21 cellular contexts compared by ENCODE assay signal in genomic region chr6:19663479-19663878, GRCh38.
DNase-seq lines count a peak whose midpoint lies in the region; ATAC-seq, FAIRE-seq and TF ChIP-seq lines count a peak whose summit lies in the region.
"Had no signal": no experiment of that assay in that cellular context is flagged by ENCODE, and none has a peak within 500 bp of the region (broad histone marks: within the 10 kb centered on the region; RNA-seq: fewer than 3 reads in every experiment).

No MANE protein-coding gene starts in this region.

- no peaks in the 10 kb centered on the region for H3K23me2 ChIP-seq in H9 (ENCODE audit: insufficient read length, low read depth, low read length, poor library complexity, severe bottlenecking)
- no peaks in the 10 kb centered on the region; the same call in 1 of the 2 replicates for H3K23me2 ChIP-seq in H1 (ENCODE audit: low read depth, low read length)

- H2BK120ac ChIP-seq in H9 (ENCODE audit: low read depth, low read length, poor library complexity, severe bottlenecking), result no peak overlapping the region
- peak overlapping the region; percentile 94 for H2BK120ac ChIP-seq in H1 (replicated peaks; ENCODE audit: low read depth, low read length)

- H2BK15ac ChIP-seq in H9 (ENCODE audit: low read depth, low read length) (no peak overlapping the region), H1 (ENCODE audit: low read length) (no peak overlapping the region)

- no peak overlapping the region for H3T11ph ChIP-seq in H9 (ENCODE audit: low read length)

- H3K4me1 ChIP-seq in H9 (ENCODE audit: insufficient read depth, low read length) (peaks cover 20% of the 10 kb centered on the region; the same call in 1 of the 2 replicates), HUES64 (ENCODE audit: insufficient read depth, low read length) (peaks cover 63% of the 10 kb centered on the region), H1 (replicated peaks in 1 of 4; ENCODE audit: control insufficient read depth in 3 of 4, insufficient read depth in 4 of 4, low read length in 3 of 4) (peaks cover 0 to 30% (median 18%) of the 10 kb centered on the region in 4 experiments; a peak in 5 of 7 replicates)

- H3K79me1 ChIP-seq in H9 (ENCODE audit: insufficient read depth, low read depth, low read length, poor library complexity, severe bottlenecking) (no peaks in the 10 kb centered on the region), H1 (ENCODE audit: low read depth, low read length) (no peaks in the 10 kb centered on the region)

- H4K5ac ChIP-seq in H9 (ENCODE audit: insufficient read length, low read depth, low read length) (no peak overlapping the region), H1 (ENCODE audit: insufficient read length, low read depth, low read length) (peak overlapping the region; percentile 78)

- CTCF ChIA-PET in H1 (lab: Charles Lee; ENCODE audit: partially characterized antibody), result interaction anchor here (0.9 to 1.0 kb wide), 2 partner anchors 13 to 29 kb away, joined by 3 read pairs; no protein-coding TSS in a partner anchor

- no peaks in the 10 kb centered on the region for H3F3A ChIP-seq in neural cell (ENCODE audit: insufficient read depth, low read length, poor library complexity, severe bottlenecking)

- H4K91ac ChIP-seq in H9 (ENCODE audit: insufficient read length, low read depth, low read length), result no peak overlapping the region
- H4K91ac ChIP-seq in H1 (replicated peaks; ENCODE audit: insufficient read length, low read length), result peak overlapping the region; percentile 25

- no peak for TF ChIP-seq POLR2A in H1 (IDR thresholded peaks at IDR 0.05; ENCODE audit: control extremely low read depth in 1 of 2, low read depth in 2 of 2, low read length in 2 of 2)

- H2BK5ac ChIP-seq in H9 (ENCODE audit: insufficient read length, low read length), result no peak overlapping the region
- peak overlapping the region; percentile 94; the same call in 1 of the 2 replicates for H2BK5ac ChIP-seq in H1 (ENCODE audit: low read depth, low read length)

- H2BK20ac ChIP-seq in H9 (ENCODE audit: low read depth, low read length, poor library complexity, severe bottlenecking) (no peak overlapping the region), H1 (ENCODE audit: low read length) (no peak overlapping the region)

- no peak overlapping the region for H2AK5ac ChIP-seq in H9 (ENCODE audit: insufficient read length, low read length)
- no peak overlapping the region for H2AK5ac ChIP-seq in H1 (ENCODE audit: low read depth, low read length)

- H3K9me3 Mint-ChIP-seq in H9 (no peaks in the 10 kb centered on the region), HFFc6 (no peaks in the 10 kb centered on the region)

- H3K56ac ChIP-seq in H9 (ENCODE audit: insufficient read length, low read depth, low read length), result no peak overlapping the region
- no peak overlapping the region for H3K56ac ChIP-seq in H1 (replicated peaks; ENCODE audit: insufficient read length, low read depth, low read length)

- peak overlapping the region; percentile 0 to 5; a peak in 1 of 5 replicates for H3K4me3 Mint-ChIP-seq in H9
- H3K4me3 Mint-ChIP-seq in HFFc6, result no peak overlapping the region
- H3K4me3 Mint-ChIP-seq: CD4-positive, CD25-positive, alpha-beta regulatory T cell had no signal

- H3K27me3 ChIP-seq in H9 (ENCODE audit: insufficient read depth, low read length), result no peaks in the 10 kb centered on the region
- no peaks in the 10 kb centered on the region for H3K27me3 ChIP-seq in HUES64 (ENCODE audit: insufficient read depth, low read length)
- no peaks in the 10 kb centered on the region; a peak in 1 of 7 replicates for H3K27me3 ChIP-seq in H1 (replicated peaks in 1 of 4; ENCODE audit: control insufficient read depth in 3 of 4, extremely low read depth in 1 of 4, insufficient read depth in 3 of 4, low read length in 3 of 4)
- H3K27me3 ChIP-seq in neural cell (ENCODE audit: insufficient read depth, low read depth, low read length), result no peaks in the 10 kb centered on the region
- H3K27me3 ChIP-seq: MG63 had no signal

- FAIRE-seq in H1 (lab: Jason Lieb, UNC), result peak; percentile 55
- FAIRE-seq: GM12891, HepG2, K562 had no signal

- no CpG with 5 or more reads among the region's 6 CpGs for WGBS in H9 (ENCODE audit: extremely low coverage, insufficient read length, low lambda C conversion rate)
- WGBS in HUES64, result 46% methylated on average over 2 of the region's 6 CpGs
- WGBS in H1 (ENCODE audit: extremely low coverage in 1 of 2, insufficient coverage in 1 of 2, insufficient read length in 1 of 2, insufficient replicate concordance in 2 of 2, low coverage in 1 of 2, low lambda C conversion rate in 2 of 2, missing lambda C conversion rate in 1 of 2), 2 experiments, result 27% methylated on average over 6 of the region's 6 CpGs; no CpG with 5 or more reads in 1 of the 2 experiments

- H3K9me3 ChIP-seq in H9 (ENCODE audit: control insufficient read depth, low read depth, low read length) (no peaks in the 10 kb centered on the region), HUES64 (ENCODE audit: insufficient read depth, low read depth, low read length) (no peaks in the 10 kb centered on the region), H1 (ENCODE audit: insufficient read depth in 2 of 2, low read depth in 1 of 2, low read length in 1 of 2) (no peaks in the 10 kb centered on the region), neural cell (ENCODE audit: low read length) (no peaks in the 10 kb centered on the region)
- H3K9me3 ChIP-seq: MG63 had no signal

- H3K36me3 Mint-ChIP-seq in H9 (ENCODE audit: insufficient read depth in 1 of 3, low read depth in 3 of 3) (peaks cover 0 to 1% (median 0%) of the 10 kb centered on the region in 3 experiments; a peak in 1 of 7 replicates), HFFc6 (ENCODE audit: low read depth) (no peaks in the 10 kb centered on the region)
- H3K36me3 Mint-ChIP-seq: CD4-positive, CD25-positive, alpha-beta regulatory T cell had no signal

- no peak for ATAC-seq in HG03342 (IDR thresholded peaks at IDR 0.05; ENCODE audit: unreplicated experiment)
- ATAC-seq: HCT116, HepG2, K562, Panc1, SK-N-SH treated with all-trans-retinoic acid at 6 μM for 48 hours had no signal

- H4K20me1 ChIP-seq in H9 (ENCODE audit: control insufficient read depth, insufficient read depth, insufficient read length) (no peaks in the 10 kb centered on the region), H1 (replicated peaks in 1 of 2; ENCODE audit: control insufficient read depth in 1 of 2, insufficient read depth in 2 of 2, low read length in 2 of 2) (no peaks in the 10 kb centered on the region), neural cell (ENCODE audit: insufficient read depth) (no peaks in the 10 kb centered on the region)

- peaks cover 63 to 69% of the 10 kb centered on the region in 2 experiments for H3K4me1 Mint-ChIP-seq in H9
- peaks cover 10% of the 10 kb centered on the region for H3K4me1 Mint-ChIP-seq in HFFc6 (ENCODE audit: low read depth)
- H3K4me1 Mint-ChIP-seq: CD4-positive, CD25-positive, alpha-beta regulatory T cell had no signal

- TF ChIP-seq EP300 in H1 (IDR thresholded peaks at IDR 0.05; ENCODE audit: borderline replicate concordance in 1 of 2, low read depth in 2 of 2, low read length in 2 of 2) (no peak), neural cell (conservative IDR thresholded peaks at IDR 0.05; ENCODE audit: poor library complexity, severe bottlenecking) (peak; percentile 31)

- H3K9ac ChIP-seq in H9 (ENCODE audit: extremely low read depth, insufficient read length, low read length), result no peak overlapping the region
- no peak overlapping the region for H3K9ac ChIP-seq in HUES64 (ENCODE audit: low read depth, low read length)
- no peak overlapping the region for H3K9ac ChIP-seq in H1 (replicated peaks in 1 of 4; ENCODE audit: extremely low read depth in 1 of 4, low read depth in 3 of 4, low read length in 3 of 4)
- H3K9ac ChIP-seq in neural cell (ENCODE audit: low read length), result no peak overlapping the region

- H2AFZ ChIP-seq in H9 (ENCODE audit: low read length), result no peak overlapping the region
- H2AFZ ChIP-seq in H1 (ENCODE audit: low read length), result no peak overlapping the region
- H2AFZ ChIP-seq in neural cell (ENCODE audit: low read depth, low read length), result no peak overlapping the region

- H3K27me3 Mint-ChIP-seq in H9 (ENCODE audit: low read depth), result no peaks in the 10 kb centered on the region
- H3K27me3 Mint-ChIP-seq in HFFc6 (ENCODE audit: insufficient read depth), result no peaks in the 10 kb centered on the region
- H3K27me3 Mint-ChIP-seq: CD4-positive, CD25-positive, alpha-beta regulatory T cell had no signal

- peak overlapping the region in 2 of 3 experiments; percentile 92 to 96; a peak in 5 of 7 replicates for H3K27ac Mint-ChIP-seq in H9
- H3K27ac Mint-ChIP-seq in HFFc6, result no peak overlapping the region
- H3K27ac Mint-ChIP-seq: CD4-positive, CD25-positive, alpha-beta regulatory T cell had no signal

- DNase-seq in H9 (no peak), H1 (ENCODE audit: low read depth in 1 of 2, low spot score in 2 of 2) (peak in 1 of 2 experiments; percentile 10), HFFc6 (no peak), NCI-H2081 (lab: John Stamatoyannopoulos, UW) (no peak)
- DNase-seq: CD4-positive, CD25-positive, alpha-beta regulatory T cell; COR-L47; DMS 273 treated with DMSO at 0.1 percent for 48 hours; MG63; NCI-H1417 treated with DMSO at 0.1 percent for 48 hours; NCI-H187 treated with DMSO at 0.1 percent for 48 hours; NCI-H748 treated with DMSO at 0.1 percent for 48 hours; SIG-M5 had no signal

- POLR2A ChIA-PET in H1 (lab: Charles Lee; ENCODE audit: partially characterized antibody), result interaction anchor here (0.6 kb wide), 1 partner anchor 12 kb away, joined by 3 read pairs; no protein-coding TSS in a partner anchor

- TF ChIP-seq RAD21 in H1 (IDR thresholded peaks at IDR 0.05 in 1 of 2, conservative IDR thresholded peaks at IDR 0.05 in 1 of 2; ENCODE audit: low read depth in 2 of 2, low read length in 2 of 2), result no peak
- TF ChIP-seq RAD21 in neural cell (conservative IDR thresholded peaks at IDR 0.05), result no peak

- no peak overlapping the region for H3K23ac ChIP-seq in H9 (ENCODE audit: insufficient read length, low read depth, low read length)
- H3K23ac ChIP-seq in H1 (ENCODE audit: insufficient read length), result no peak overlapping the region

- H3K9me2 ChIP-seq in neural cell (ENCODE audit: insufficient read depth, low read length), result no peaks in the 10 kb centered on the region

- H3K4me3 ChIP-seq in HUES64 (ENCODE audit: low read length) (peak overlapping the region; percentile 1; the same call in 1 of the 2 replicates), H1 (ENCODE audit: extremely low read depth in 1 of 4, insufficient read depth in 2 of 4, low read depth in 3 of 4, low read length in 4 of 4) (peak overlapping the region in 1 of 4 experiments; percentile 37; a peak in 1 of 8 replicates), neural cell (ENCODE audit: low read length) (no peak overlapping the region)
- H3K4me3 ChIP-seq: K562, MG63 had no signal

- TF ChIP-seq CTCF in H9 (conservative IDR thresholded peaks at IDR 0.05) (no peak), H1 (IDR thresholded peaks at IDR 0.05; ENCODE audit: control extremely low read depth in 1 of 3, insufficient read depth in 1 of 3, low read depth in 1 of 3, low read length in 3 of 3) (no peak), neural cell (IDR thresholded peaks at IDR 0.05; ENCODE audit: poor library complexity, severe bottlenecking) (no peak), HFFc6 (IDR thresholded peaks at IDR 0.05) (no peak)

- H3K4me2 ChIP-seq in H9 (ENCODE audit: insufficient read depth, insufficient read length, low read length), result peak overlapping the region; percentile 38
- H3K4me2 ChIP-seq in H1 (ENCODE audit: insufficient read depth in 1 of 2, low read depth in 2 of 2, low read length in 2 of 2), result peak overlapping the region; percentile 46 to 53
- H3K4me2 ChIP-seq in neural cell (ENCODE audit: low read length), result no peak overlapping the region

- H3K14ac ChIP-seq in H9 (ENCODE audit: insufficient read depth, low read length) (no peak overlapping the region), H1 (ENCODE audit: insufficient read length) (no peak overlapping the region)

- H2BK12ac ChIP-seq in H9 (ENCODE audit: insufficient read length, low read depth, low read length) (no peak overlapping the region), H1 (ENCODE audit: low read depth, low read length) (no peak overlapping the region)

- H3K36me3 ChIP-seq in HUES64 (ENCODE audit: insufficient read depth, low read length), result no peaks in the 10 kb centered on the region
- H3K36me3 ChIP-seq in H1 (ENCODE audit: control insufficient read depth in 2 of 4, insufficient read depth in 4 of 4, low read length in 3 of 4), result no peaks in the 10 kb centered on the region
- H3K36me3 ChIP-seq in neural cell (ENCODE audit: insufficient read depth, low read length), result no peaks in the 10 kb centered on the region
- H3K36me3 ChIP-seq: MG63 had no signal

- H3K27ac ChIP-seq in H9 (ENCODE audit: insufficient read length, low read depth, low read length), result peak overlapping the region; percentile 63
- H3K27ac ChIP-seq in HUES64 (ENCODE audit: low read depth, low read length), result peak overlapping the region; percentile 82; the same call in 1 of the 2 replicates
- no peak overlapping the region for H3K27ac ChIP-seq in H1 (ENCODE audit: low read depth, low read length)
- H3K27ac ChIP-seq in neural cell (ENCODE audit: low read length), result peak overlapping the region; percentile 61

- H3K4ac ChIP-seq in H9 (ENCODE audit: low read depth, low read length) (no peak overlapping the region), H1 (replicated peaks; ENCODE audit: insufficient read length, low read depth, low read length) (no peak overlapping the region)

- H3K18ac ChIP-seq in H9 (ENCODE audit: insufficient read length, low read depth, low read length) (no peak overlapping the region), H1 (ENCODE audit: extremely low read depth, low read length) (peak overlapping the region; percentile 17; the same call in 1 of the 2 replicates)

- no peak overlapping the region for H4K8ac ChIP-seq in H9 (replicated peaks; ENCODE audit: insufficient read length, low read depth, low read length)
- no peak overlapping the region for H4K8ac ChIP-seq in H1 (ENCODE audit: extremely low read depth, insufficient read depth, low read length)

- H3K79me2 ChIP-seq in H9 (ENCODE audit: insufficient read depth, low read length) (no peaks in the 10 kb centered on the region), H1 (ENCODE audit: control insufficient read depth in 1 of 2, insufficient read depth in 2 of 2, low read length in 2 of 2) (no peaks in the 10 kb centered on the region), neural cell (replicated peaks; ENCODE audit: insufficient read depth, low read length) (no peaks in the 10 kb centered on the region)
